Comparison of ENCODE assay signal across 27 cellular contexts in genomic region chr6:169604076-169604475, GRCh38.
"Had no signal": no experiment of that assay in that cellular context is flagged by ENCODE, and none has a peak within 500 bp of the region (broad histone marks: within the 10 kb centered on the region; RNA-seq: fewer than 3 reads in every experiment).

No MANE protein-coding gene starts in this region.

- H3K27me3 ChIP-seq: brain microvascular endothelial cell, heart left ventricle, sigmoid colon, stomach, thyroid gland, upper lobe of right lung had no signal

- H3K4me1 ChIP-seq: heart left ventricle, parathyroid adenoma, psoas muscle, stomach, thyroid gland, upper lobe of right lung had no signal

- H2AFZ ChIP-seq: parathyroid adenoma had no signal

- H3K27ac ChIP-seq: brain microvascular endothelial cell, heart left ventricle, parathyroid adenoma, psoas muscle, sigmoid colon, stomach, thyroid gland, upper lobe of right lung had no signal

- H3K79me2 ChIP-seq: parathyroid adenoma had no signal

- DNase-seq: activated CD4-positive, alpha-beta T cell treated with anti-CD3 and anti-CD28 coated beads for 4 hours; activated CD4-positive, alpha-beta T cell treated with anti-CD3 and anti-CD28 coated beads, Interleukin-2, amount 50 U/mL, for 4 hours; activated effector memory CD4-positive, alpha-beta T cell treated with Interleukin-2 at 50 U/mL for 16 hours; activated naive CD4-positive, alpha-beta T cell treated with Interleukin-2 at 50 U/mL for 16 hours; activated naive CD8-positive, alpha-beta T cell treated with anti-CD3 and anti-CD28 coated beads for 36 hours; activated T-cell treated with anti-CD3 and anti-CD28 coated beads for 4 hours; activated T-cell treated with anti-CD3 and anti-CD28 coated beads, Interleukin-2, amount 50 U/mL, for 72 hours; amniotic stem cell; brain microvascular endothelial cell; cortex of kidney; effector memory CD8-positive, alpha-beta T cell; heart left ventricle; hypothalamus; immature natural killer cell; naive thymus-derived CD8-positive, alpha-beta T cell; nucleus accumbens; psoas muscle; sigmoid colon; stimulated activated CD4-positive, alpha-beta T cell treated with anti-CD3 and anti-CD28 coated beads, Interleukin-15, amount 100 ng/mL, for 24 hours; stimulated activated CD4-positive, alpha-beta T cell treated with anti-CD3 and anti-CD28 coated beads, Interleukin-2, amount 100 ng/mL, for 24 hours; stimulated activated naive B cell treated with anti-CD40 and anti-IgM and Interleukin-4, amounts not matched to agents 10 μg/mL and 1 μg/mL and 100 μg/mL, for 72 hours; stomach; T-helper 1 cell; thyroid gland; upper lobe of right lung had no signal

- H3K9me3 ChIP-seq: psoas muscle, sigmoid colon, stomach, thyroid gland, upper lobe of right lung had no signal

- ATAC-seq: activated T-cell treated with anti-CD3 and anti-CD28 coated beads, Interleukin-2, amount 50 U/mL, for 72 hours; effector memory CD8-positive, alpha-beta T cell; esophagus mucosa; heart left ventricle; naive thymus-derived CD8-positive, alpha-beta T cell; psoas muscle; stimulated activated naive B cell treated with anti-CD40 and anti-IgM and Interleukin-4, amounts not matched to agents 10 μg/mL and 1 μg/mL and 100 μg/mL, for 72 hours; upper lobe of right lung had no signal

- H3K9ac ChIP-seq: parathyroid adenoma had no signal

- H3K36me3 ChIP-seq: brain microvascular endothelial cell, thyroid gland, upper lobe of right lung had no signal

- H3K4me3 ChIP-seq: heart left ventricle, psoas muscle, sigmoid colon, stomach, thyroid gland, upper lobe of right lung had no signal
